Comparison of ENCODE assay signal across 32 cellular contexts in genomic region chr6:49540614-49541013, GRCh38. TPM values are rescaled to one million over a fixed set of nuclear protein-coding genes. Genes with fewer than 3 reads are reported as not detected.
DNase-seq lines count a peak whose midpoint lies in the region; ATAC-seq and TF ChIP-seq lines count a peak whose summit lies in the region.
"Had no signal": no experiment of that assay in that cellular context is flagged by ENCODE, and none has a peak within 500 bp of the region (broad histone marks: within the 10 kb centered on the region; RNA-seq: fewer than 3 reads in every experiment).

No MANE protein-coding gene starts in this region.

- no peaks in the 10 kb centered on the region for H3K36me3 Mint-ChIP-seq in chondrocyte (ENCODE audit: low read depth)
- H3K36me3 Mint-ChIP-seq: activated CD4-positive, alpha-beta memory T cell treated with anti-CD3 and anti-CD28 coated beads for 36 hours; CD4-positive, alpha-beta memory T cell; memory B cell; stimulated activated effector memory CD8-positive, alpha-beta T cell treated with anti-CD3 and anti-CD28 coated beads, Interleukin-12 subunit alpha, Interleukin-12 subunit beta, amount 100 ng/mL, for 72 hours had no signal

- no peak overlapping the region for H2AFZ ChIP-seq in mammary epithelial cell (ENCODE audit: low read depth, low read length)

- H3K36me3 ChIP-seq in mammary epithelial cell (ENCODE audit: insufficient read depth, low read length) = no peaks in the 10 kb centered on the region
- H3K36me3 ChIP-seq in breast epithelium = no peaks in the 10 kb centered on the region
- H3K36me3 ChIP-seq: transverse colon had no signal

- no peaks in the 10 kb centered on the region for H4K20me1 ChIP-seq in mammary epithelial cell (ENCODE audit: insufficient read depth, low read length)

- POLR2A ChIA-PET in RWPE1 (lab: Yijun Ruan, JAX; ENCODE audit: low non-redundant PET) = no interaction called here

- H3K4me1 Mint-ChIP-seq in chondrocyte (ENCODE audit: low read depth) = no peaks in the 10 kb centered on the region
- H3K4me1 Mint-ChIP-seq: activated naive CD8-positive, alpha-beta T cell treated with anti-CD3 and anti-CD28 coated beads, Interleukin-2, amount 50 U/mL, for 24 hours; CD4-positive, alpha-beta memory T cell; central memory CD8-positive, alpha-beta T cell; memory B cell; nephron progenitor cell; stimulated activated effector memory CD8-positive, alpha-beta T cell treated with anti-CD3 and anti-CD28 coated beads, Interleukin-12 subunit alpha, Interleukin-12 subunit beta, amount 100 ng/mL, for 72 hours; T-helper 17 cell had no signal

- intact Hi-C loops in mammary epithelial cell (cut with micrococcal nuclease) (loop anchor here (1.0 kb wide), 1 partner anchor 10 kb away; the partner anchor contains the start of gene C6orf141), breast epithelium (cut with DNase I; ENCODE audit: low total_unique reads) (no loop called here)

- no peak overlapping the region for H3K27ac Mint-ChIP-seq in chondrocyte (ENCODE audit: unreplicated experiment)
- H3K27ac Mint-ChIP-seq: activated CD4-positive, alpha-beta memory T cell treated with anti-CD3 and anti-CD28 coated beads for 36 hours; activated naive CD8-positive, alpha-beta T cell treated with anti-CD3 and anti-CD28 coated beads, Interleukin-2, amount 50 U/mL, for 24 hours; CD4-positive, alpha-beta memory T cell; memory B cell; nephron progenitor cell; stimulated activated effector memory CD8-positive, alpha-beta T cell treated with anti-CD3 and anti-CD28 coated beads, Interleukin-12 subunit alpha, Interleukin-12 subunit beta, amount 100 ng/mL, for 72 hours; T-helper 17 cell had no signal

- no peak overlapping the region for H3K4me3 Mint-ChIP-seq in chondrocyte (ENCODE audit: unreplicated experiment)
- H3K4me3 Mint-ChIP-seq: activated CD4-positive, alpha-beta memory T cell treated with anti-CD3 and anti-CD28 coated beads for 36 hours; activated naive CD8-positive, alpha-beta T cell treated with anti-CD3 and anti-CD28 coated beads, Interleukin-2, amount 50 U/mL, for 24 hours; CD4-positive, alpha-beta memory T cell; central memory CD8-positive, alpha-beta T cell; memory B cell; nephron progenitor cell; stimulated activated effector memory CD8-positive, alpha-beta T cell treated with anti-CD3 and anti-CD28 coated beads, Interleukin-12 subunit alpha, Interleukin-12 subunit beta, amount 100 ng/mL, for 72 hours; T-helper 17 cell had no signal

- in situ Hi-C loops in mammary epithelial cell (cut with MboI; ENCODE audit: low sequenced_read_pairs in 2 of 2) = no loop called here

- H3K27ac ChIP-seq in mammary epithelial cell (ENCODE audit: insufficient read depth, low read depth, low read length) (peak overlapping the region; percentile 44), breast epithelium (no peak overlapping the region), RWPE1 (peak overlapping the region; percentile 82)
- H3K27ac ChIP-seq: HL-60, transverse colon had no signal

- H3K27me3 Mint-ChIP-seq in chondrocyte (ENCODE audit: low read depth) = peaks cover 7% of the 10 kb centered on the region
- H3K27me3 Mint-ChIP-seq: central memory CD8-positive, alpha-beta T cell; memory B cell; T-helper 17 cell had no signal

- H3K4me1 ChIP-seq in mammary epithelial cell (ENCODE audit: insufficient read depth, low read length) = peaks cover 16% of the 10 kb centered on the region
- no peaks in the 10 kb centered on the region for H3K4me1 ChIP-seq in breast epithelium
- H3K4me1 ChIP-seq: transverse colon had no signal

- peak overlapping the region; percentile 44 for H3K4me2 ChIP-seq in mammary epithelial cell (ENCODE audit: insufficient read depth, low read depth, low read length)

- no TSS peak for BruUV-seq in mammary epithelial cell (replicated peaks; lab: Mats Ljungman, UMichigan)

- H3K79me2 ChIP-seq in mammary epithelial cell (ENCODE audit: insufficient read depth, low read length) = no peaks in the 10 kb centered on the region

- no peaks in the 10 kb centered on the region for H3K27me3 ChIP-seq in mammary epithelial cell (ENCODE audit: insufficient read depth, low read length)
- H3K27me3 ChIP-seq in breast epithelium = no peaks in the 10 kb centered on the region
- H3K27me3 ChIP-seq: transverse colon had no signal

- DNase-seq in mammary epithelial cell = no peak
- DNase-seq in breast epithelium (ENCODE audit: low spot score in 2 of 2) = no peak
- peak; percentile 42 for DNase-seq in RWPE1 (ENCODE audit: low spot score)
- DNase-seq in chondrocyte (ENCODE audit: low spot score) = no peak
- DNase-seq in SKM-1 treated with dmso at 0.1 percent for 144 hours (lab: John Stamatoyannopoulos, UW; ENCODE audit: unreplicated experiment) = no peak
- DNase-seq in NCI-H526 treated with DMSO at 0.1 percent for 48 hours (lab: John Stamatoyannopoulos, UW) = no peak
- DNase-seq: 8988T; activated CD4-positive, alpha-beta memory T cell treated with anti-CD3 and anti-CD28 coated beads for 36 hours; activated CD4-positive, CD25-positive, alpha-beta regulatory T cell treated with anti-CD3 and anti-CD28 coated beads, Interleukin-2, amount 50 U/mL, for 72 hours; activated naive CD4-positive, alpha-beta T cell; activated naive CD8-positive, alpha-beta T cell treated with anti-CD3 and anti-CD28 coated beads, Interleukin-2, amount 50 U/mL, for 24 hours; AML-193; CD4-positive, alpha-beta memory T cell; GOT3; Karpas-422; MV-4-11; NCI-H446; nephron progenitor cell; T-helper 17 cell; transverse colon had no signal

- no peak for TF ChIP-seq CTCF in mammary epithelial cell (conservative IDR thresholded peaks at IDR 0.05 in 1 of 2, IDR thresholded peaks at IDR 0.05 in 1 of 2; ENCODE audit: extremely low read depth in 1 of 2, insufficient read depth in 1 of 2, low read depth in 1 of 2, low read length in 2 of 2)
- no peak for TF ChIP-seq CTCF in breast epithelium (IDR thresholded peaks at IDR 0.05)
- TF ChIP-seq CTCF in RWPE1 (conservative IDR thresholded peaks at IDR 0.05; ENCODE audit: low read depth) = no peak
- TF ChIP-seq CTCF in chondrocyte (IDR thresholded peaks at IDR 0.05) = no peak

- peak; percentile 63 for ATAC-seq in esophagus mucosa
- no peak for ATAC-seq in HG02623 (IDR thresholded peaks at IDR 0.05; ENCODE audit: unreplicated experiment)
- ATAC-seq: activated naive CD8-positive, alpha-beta T cell treated with anti-CD3 and anti-CD28 coated beads, Interleukin-2, amount 50 U/mL, for 24 hours; HepG2; left lobe of liver; SK-N-SH treated with all-trans-retinoic acid at 6 μM for 48 hours; stimulated activated effector memory CD8-positive, alpha-beta T cell treated with anti-CD3 and anti-CD28 coated beads, Interleukin-12 subunit alpha, Interleukin-12 subunit beta, amount 100 ng/mL, for 72 hours; T-helper 17 cell had no signal

- H3K4me3 ChIP-seq in mammary epithelial cell (replicated peaks in 1 of 3; ENCODE audit: insufficient read depth in 1 of 3, low read depth in 2 of 3, low read length in 3 of 3) (no peak overlapping the region), breast epithelium (no peak overlapping the region)
- H3K4me3 ChIP-seq: transverse colon had no signal

- H3K9ac ChIP-seq in mammary epithelial cell (ENCODE audit: insufficient read depth, low read length) = no peak overlapping the region

- no peaks in the 10 kb centered on the region for H3K9me3 ChIP-seq in mammary epithelial cell (replicated peaks; ENCODE audit: insufficient read depth, low read length)
- no peaks in the 10 kb centered on the region for H3K9me3 ChIP-seq in breast epithelium
- H3K9me3 ChIP-seq: transverse colon had no signal

- CTCF ChIA-PET in mammary epithelial cell (lab: Charles Lee; ENCODE audit: low non-redundant PET) (no interaction called here), RWPE1 (lab: Yijun Ruan, JAX) (interaction anchor here (0.5 to 2.0 kb wide), 3 partner anchors 8 to 361 kb away, joined by 3 to 11 read pairs (median 3); no protein-coding TSS in a partner anchor)

- TF ChIP-seq POLR2A in breast epithelium (IDR thresholded peaks at IDR 0.05) = no peak

- dilution Hi-C loops in mammary epithelial cell (cut with HindIII; ENCODE audit: low sequenced_read_pairs) = no loop called here

- no peaks in the 10 kb centered on the region for H3K9me3 Mint-ChIP-seq in chondrocyte (ENCODE audit: low read depth)
- H3K9me3 Mint-ChIP-seq: activated CD4-positive, alpha-beta memory T cell treated with anti-CD3 and anti-CD28 coated beads for 36 hours; activated naive CD8-positive, alpha-beta T cell treated with anti-CD3 and anti-CD28 coated beads, Interleukin-2, amount 50 U/mL, for 24 hours; CD4-positive, alpha-beta memory T cell; central memory CD8-positive, alpha-beta T cell; memory B cell; nephron progenitor cell; stimulated activated effector memory CD8-positive, alpha-beta T cell treated with anti-CD3 and anti-CD28 coated beads, Interleukin-12 subunit alpha, Interleukin-12 subunit beta, amount 100 ng/mL, for 72 hours had no signal

RNA-seq across cellular contexts. Expression of gene C6orf141, which starts 9.9 kb away (rescaled TPM):
- 10 to 100 TPM; 22.7 to 39.8 TPM for total RNA-seq in mammary epithelial cell
- polyA plus RNA-seq in mammary epithelial cell = 12.1 TPM
- 5.4 TPM for polyA minus RNA-seq in mammary epithelial cell
- 10 to 100 TPM in 1 of 3 donors, 1 to 10 TPM in 2; 6.1 to 25.9 (median 9.4) TPM for total RNA-seq in breast epithelium
- 9.3 TPM for total RNA-seq in esophagus mucosa
- not detected in 3 replicates for total RNA-seq in chondrocyte
- total RNA-seq: CD4-positive, alpha-beta memory T cell; HepG2; osteocyte; T-helper 17 cell had no signal
- polyA plus RNA-seq: CD4-positive, alpha-beta memory T cell had no signal

RNA-seq across cellular contexts. Expression of gene GLYATL3, which starts 40.9 kb away (rescaled TPM):
- total RNA-seq in mammary epithelial cell = not detected
- not detected for polyA plus RNA-seq in mammary epithelial cell
- not detected for polyA minus RNA-seq in mammary epithelial cell
- not detected for total RNA-seq in breast epithelium
- not detected for total RNA-seq in esophagus mucosa
- total RNA-seq in chondrocyte = not detected in 3 replicates
- total RNA-seq: activated CD4-positive, alpha-beta memory T cell treated with anti-CD3 and anti-CD28 coated beads for 36 hours; CD4-positive, alpha-beta memory T cell; dermis blood vessel endothelial cell; fibroblast of lung; HepG2; left lobe of liver; osteocyte; T-helper 17 cell; transverse colon had no signal
- polyA plus RNA-seq: CD4-positive, alpha-beta memory T cell; fibroblast of lung had no signal

Comparison
In these comparisons a context has a peak if more than half of its experiments do, and no peak if none do; other contexts are left out.
1. H3K27ac ChIP-seq: peak in mammary epithelial cell (single experiment) and RWPE1 (single experiment); none in breast epithelium (0 of 2).